In the genomic region with DNA sequence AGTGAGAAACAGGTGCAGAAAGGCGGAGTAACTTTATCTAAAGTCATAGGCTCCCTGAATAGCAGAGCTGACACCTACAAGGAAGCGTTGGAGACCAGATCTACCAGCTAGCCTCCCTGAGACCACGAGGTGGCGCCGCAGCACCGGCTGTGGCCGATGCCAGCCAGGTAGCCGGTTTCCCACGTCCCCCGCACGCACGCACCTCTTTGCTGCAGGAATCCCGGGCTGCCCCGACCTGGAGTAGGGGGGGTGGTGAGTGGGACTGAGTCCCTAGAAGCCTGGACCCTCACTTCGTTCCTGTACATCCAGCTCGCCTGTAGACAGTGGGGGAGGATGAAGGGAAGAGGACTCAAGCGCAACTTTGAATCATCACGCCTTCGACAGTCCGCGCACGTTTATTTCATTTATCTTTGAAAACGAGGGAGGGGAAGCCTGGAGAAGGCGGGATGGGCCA, we compare ENCODE assay signal across 8 cellular contexts. TPM values are rescaled to one million over a fixed set of nuclear protein-coding genes. Genes with fewer than 3 reads are reported as not detected.
DNase-seq lines count a peak whose midpoint lies in the region; ATAC-seq and TF ChIP-seq lines count a peak whose summit lies in the region.

No MANE protein-coding gene starts in this region.

- ATAC-seq in activated T-cell treated with anti-CD3 and anti-CD28 coated beads, Interleukin-2, amount 50 U/mL, for 4 hours, result peak; percentile 57 to 64
- ATAC-seq in HG03196 (IDR thresholded peaks at IDR 0.05; ENCODE audit: unreplicated experiment), result no peak

- peak overlapping the region; percentile 60 for H3K4me3 ChIP-seq in DOHH2 (ENCODE audit: low read length)
- peak overlapping the region; percentile 55 for H3K4me3 ChIP-seq in HUES64 (ENCODE audit: low read length)
- peak overlapping the region; percentile 57; the same call in 1 of the 2 replicates for H3K4me3 ChIP-seq in PC-9
- peak overlapping the region; percentile 48 to 64 (median 54) for H3K4me3 ChIP-seq in esophagus muscularis mucosa
- H3K4me3 ChIP-seq in muscle layer of colon (ENCODE audit: low read depth in 1 of 2, low read length in 2 of 2), result peak overlapping the region; percentile 10 to 45

- BruUV-seq in PC-9 (replicated peaks; lab: Mats Ljungman, UMichigan), result no TSS peak

- TF ChIP-seq POLR2A in esophagus muscularis mucosa (IDR thresholded peaks at IDR 0.05; ENCODE audit: low read depth), result no peak

- TF ChIP-seq CTCF in DOHH2 (IDR thresholded peaks at IDR 0.05; ENCODE audit: low read depth, low read length, poor library complexity, severe bottlenecking), result peak; percentile 95
- TF ChIP-seq CTCF in PC-9 (conservative IDR thresholded peaks at IDR 0.05), result peak; percentile 82
- peak; percentile 90 to 94 (median 93) for TF ChIP-seq CTCF in esophagus muscularis mucosa (IDR thresholded peaks at IDR 0.05)

- peaks cover 18% of the 10 kb centered on the region for H3K4me1 Mint-ChIP-seq in activated T-cell treated with anti-CD3 and anti-CD28 coated beads, Interleukin-2, amount 50 U/mL, for 4 hours (ENCODE audit: low read depth)

- H3K9me3 Mint-ChIP-seq in activated T-cell treated with anti-CD3 and anti-CD28 coated beads, Interleukin-2, amount 50 U/mL, for 4 hours, result no peaks in the 10 kb centered on the region

- H3K36me3 ChIP-seq in DOHH2 (ENCODE audit: control insufficient read depth, low read length), result no peaks in the 10 kb centered on the region
- no peaks in the 10 kb centered on the region for H3K36me3 ChIP-seq in HUES64 (ENCODE audit: insufficient read depth, low read length)
- H3K36me3 ChIP-seq in PC-9 (ENCODE audit: low read depth), result no peaks in the 10 kb centered on the region
- no peaks in the 10 kb centered on the region for H3K36me3 ChIP-seq in esophagus muscularis mucosa
- no peaks in the 10 kb centered on the region for H3K36me3 ChIP-seq in muscle layer of colon (ENCODE audit: insufficient read depth, low read length)

- no peaks in the 10 kb centered on the region for H3K9me2 ChIP-seq in DOHH2 (replicated peaks; ENCODE audit: control insufficient read depth, low read length)
- no peaks in the 10 kb centered on the region for H3K9me2 ChIP-seq in PC-9 (ENCODE audit: insufficient read depth)

- no peak for TF ChIP-seq EP300 in esophagus muscularis mucosa (IDR thresholded peaks at IDR 0.05)

- H3K9me3 ChIP-seq in DOHH2 (ENCODE audit: control insufficient read depth, insufficient read depth, low read length), result no peaks in the 10 kb centered on the region
- no peaks in the 10 kb centered on the region for H3K9me3 ChIP-seq in HUES64 (ENCODE audit: insufficient read depth, low read depth, low read length)
- H3K9me3 ChIP-seq in PC-9 (ENCODE audit: insufficient read depth, low read depth), result no peaks in the 10 kb centered on the region
- no peaks in the 10 kb centered on the region for H3K9me3 ChIP-seq in esophagus muscularis mucosa
- no peaks in the 10 kb centered on the region for H3K9me3 ChIP-seq in muscle layer of colon (ENCODE audit: low read length)

- no peaks in the 10 kb centered on the region for H4K20me1 ChIP-seq in DOHH2 (ENCODE audit: control insufficient read depth, insufficient read depth, low read depth, low read length)
- H4K20me1 ChIP-seq in PC-9 (ENCODE audit: insufficient read depth), result no peaks in the 10 kb centered on the region

- CTCF ChIA-PET in PC-9 (lab: Charles Lee), result interaction anchor here (0.5 to 3.1 kb wide), 16 partner anchors 16 to 478 kb away, joined by 3 to 17 read pairs (median 3); a partner anchor contains a TSS

- DNase-seq in PC-9, result peak; percentile 68 to 77
- DNase-seq in activated T-cell treated with anti-CD3 and anti-CD28 coated beads, Interleukin-2, amount 50 U/mL, for 4 hours, result peak; percentile 85
- DNase-seq in esophagus muscularis mucosa (ENCODE audit: extremely low spot score), result peak; percentile 94
- DNase-seq in stimulated activated CD8-positive, alpha-beta memory T cell treated with anti-CD3 and anti-CD28 coated beads, Interleukin-4, amount 100 ng/mL, for 4 hours (ENCODE audit: low read depth in 2 of 2, low spot score in 1 of 2), result peak; percentile 68 to 69

- POLR2A ChIA-PET in PC-9 (lab: Charles Lee; ENCODE audit: unreplicated experiment), result interaction anchor here (0.5 to 0.6 kb wide), 2 partner anchors 60 to 354 kb away, joined by 3 read pairs; no protein-coding TSS in a partner anchor

- no peak overlapping the region for H3K9ac ChIP-seq in HUES64 (ENCODE audit: low read depth, low read length)
- no peak overlapping the region for H3K9ac ChIP-seq in muscle layer of colon (ENCODE audit: low read length)

- H3K79me2 ChIP-seq in DOHH2 (ENCODE audit: control insufficient read depth, low read length) (no peaks in the 10 kb centered on the region), PC-9 (ENCODE audit: low read depth) (no peaks in the 10 kb centered on the region)

- intact Hi-C loops in PC-9 (cut with micrococcal nuclease; ENCODE audit: unreplicated experiment) (loop anchor here (1.0 to 5.0 kb wide), 6 partner anchors 61 to 353 kb away; no protein-coding TSS in a partner anchor), esophagus muscularis mucosa (cut with DNase I) (loop anchor here (1.0 to 5.0 kb wide), 2 partner anchors 63 to 121 kb away; no protein-coding TSS in a partner anchor)

- H3K27ac ChIP-seq in DOHH2 (ENCODE audit: low read depth, low read length) (no peak overlapping the region), HUES64 (ENCODE audit: low read depth, low read length) (no peak overlapping the region), PC-9 (no peak overlapping the region), esophagus muscularis mucosa (replicated peaks in 1 of 4) (no peak overlapping the region), muscle layer of colon (ENCODE audit: low read depth, low read length) (no peak overlapping the region)

- peak overlapping the region; percentile 78 for H2AFZ ChIP-seq in PC-9

- H3K36me3 Mint-ChIP-seq in activated T-cell treated with anti-CD3 and anti-CD28 coated beads, Interleukin-2, amount 50 U/mL, for 4 hours (ENCODE audit: insufficient read depth), result no peaks in the 10 kb centered on the region

- WGBS in HUES64, result 3% methylated on average over 24 of the region's 24 CpGs
- WGBS in esophagus muscularis mucosa, result 6% methylated on average over 2 of the region's 24 CpGs

- H3K4me2 ChIP-seq in DOHH2 (ENCODE audit: low read length) (peak overlapping the region; percentile 82), PC-9 (peak overlapping the region; percentile 81)

- H3K27me3 Mint-ChIP-seq in activated T-cell treated with anti-CD3 and anti-CD28 coated beads, Interleukin-2, amount 50 U/mL, for 4 hours (ENCODE audit: low read depth), result peaks cover 52% of the 10 kb centered on the region

- peak overlapping the region; percentile 82 for H3K4me3 Mint-ChIP-seq in activated T-cell treated with anti-CD3 and anti-CD28 coated beads, Interleukin-2, amount 50 U/mL, for 4 hours

- H3K27me3 ChIP-seq in DOHH2 (ENCODE audit: control insufficient read depth, low read length) (peaks cover 46% of the 10 kb centered on the region), HUES64 (ENCODE audit: insufficient read depth, low read length) (peaks cover 99% of the 10 kb centered on the region), PC-9 (ENCODE audit: insufficient read depth, low read depth) (no peaks in the 10 kb centered on the region), esophagus muscularis mucosa (peaks cover 6 to 74% (median 22%) of the 10 kb centered on the region in 4 donors), muscle layer of colon (ENCODE audit: control insufficient read depth in 1 of 2, insufficient read depth in 2 of 2, low read length in 2 of 2) (peaks cover 47 to 49% of the 10 kb centered on the region in 2 donors)

- H3F3A ChIP-seq in DOHH2 (ENCODE audit: control insufficient read depth, insufficient read depth) (0 out of 2 replicates have a peak, but pooled peaks cover 5% of the 10 kb centered on the region), PC-9 (ENCODE audit: insufficient read depth, low read depth) (peaks cover 4% of the 10 kb centered on the region; the same call in 1 of the 2 replicates)

- peaks cover 28% of the 10 kb centered on the region for H3K4me1 ChIP-seq in DOHH2 (ENCODE audit: control insufficient read depth, low read length)
- H3K4me1 ChIP-seq in HUES64 (ENCODE audit: insufficient read depth, low read length), result 0 out of 2 replicates have a peak, but pooled peaks cover 4% of the 10 kb centered on the region
- peaks cover 7% of the 10 kb centered on the region for H3K4me1 ChIP-seq in PC-9 (replicated peaks; ENCODE audit: insufficient read depth)
- H3K4me1 ChIP-seq in esophagus muscularis mucosa, result peaks cover 34 to 43% (median 42%) of the 10 kb centered on the region in 4 donors
- H3K4me1 ChIP-seq in muscle layer of colon (ENCODE audit: insufficient read depth, low read length), result peaks cover 26% of the 10 kb centered on the region

RNA-seq across cellular contexts. Expression of a gene that starts 3.7 kb away (rescaled TPM):
- not detected for polyA plus RNA-seq in HUES64 (2013, experiment 1 of 2)
- not detected for polyA plus RNA-seq in HUES64 (2013, experiment 2 of 2)
- total RNA-seq in PC-9 (2021) (0.61 and 0.88 TPM in 2 replicates), esophagus muscularis mucosa (under 1 TPM in 1 of 4 donors, not detected in 3; 0.19 TPM)
- total RNA-seq in activated T-cell treated with anti-CD3 and anti-CD28 coated beads, Interleukin-2, amount 50 U/mL, for 4 hours, result not detected

RNA-seq across cellular contexts. Expression of a gene that starts 11.5 kb away (rescaled TPM):
- 0.30 TPM for polyA plus RNA-seq in HUES64 (2013, experiment 1 of 2)
- polyA plus RNA-seq in HUES64 (2013, experiment 2 of 2), result 0.19 TPM
- total RNA-seq in PC-9 (2021) (not detected in 2 replicates), esophagus muscularis mucosa (not detected)
- total RNA-seq in activated T-cell treated with anti-CD3 and anti-CD28 coated beads, Interleukin-2, amount 50 U/mL, for 4 hours, result under 1 TPM in 2 of 3 donors, not detected in 1; 0.25 to 0.46 TPM

RNA-seq across cellular contexts. Expression of a gene that starts 15.5 kb away (rescaled TPM):
- polyA plus RNA-seq in HUES64 (2013, experiment 1 of 2), result 15.4 TPM
- 16.8 TPM for polyA plus RNA-seq in HUES64 (2013, experiment 2 of 2)
- total RNA-seq in PC-9 (2021) (18.6 and 28.3 TPM in 2 replicates), esophagus muscularis mucosa (10 to 100 TPM; 33.1 to 52.4 (median 40.0) TPM)
- total RNA-seq in activated T-cell treated with anti-CD3 and anti-CD28 coated beads, Interleukin-2, amount 50 U/mL, for 4 hours, result 10 to 100 TPM; 42.9 to 46.5 (median 43.3) TPM
